Comparison of ENCODE assay signal across 1 cellular context in genomic region chr19:44113138-44113783, GRCh38.
TF ChIP-seq lines count a peak whose summit lies in the region.

TSS of gene ZNF225 (plus strand) at chr19:44113399. CDS start at chr19:44115828, 2,429 bp downstream.

TF ChIP-seq in HEK293, 187 proteins besides CTCF, POLR2A, EP300 and RAD21 (continued from another document):
- peak; percentile 90 for TF ChIP-seq ZNF518A (tag by site-specific recombination; conservative IDR thresholded peaks at IDR 0.05; ENCODE audit: low read depth)
- no peak for TF ChIP-seq ZNF221 (tag by site-specific recombination; IDR thresholded peaks at IDR 0.05; ENCODE audit: borderline replicate concordance)
- no peak for TF ChIP-seq ZNF248 (tag by site-specific recombination; IDR thresholded peaks at IDR 0.05)
- TF ChIP-seq ZNF544 (tag by site-specific recombination; IDR thresholded peaks at IDR 0.05), result no peak
- peak; percentile 90 for TF ChIP-seq KLF8 (tag by site-specific recombination; IDR thresholded peaks at IDR 0.05)
- peak; percentile 100 for TF ChIP-seq ZBTB17 (tag by site-specific recombination; IDR thresholded peaks at IDR 0.05)
- TF ChIP-seq ZSCAN30 (tag by site-specific recombination; IDR thresholded peaks at IDR 0.05), result peak; percentile 41; the same call in 1 of the 2 replicates
- peak; percentile 18; the same call in 1 of the 2 replicates for TF ChIP-seq KLF10 (tag by site-specific recombination; IDR thresholded peaks at IDR 0.05)
- peak; percentile 87 for TF ChIP-seq ZNF629 (tag by site-specific recombination; IDR thresholded peaks at IDR 0.05)
- TF ChIP-seq KLF16 (tag by site-specific recombination; IDR thresholded peaks at IDR 0.05), result peak; percentile 47; the same call in 1 of the 2 replicates
- TF ChIP-seq SALL2 (tag by site-specific recombination; IDR thresholded peaks at IDR 0.05; ENCODE audit: borderline replicate concordance), result no peak
- peak; percentile 74 for TF ChIP-seq YY2 (tag by site-specific recombination; IDR thresholded peaks at IDR 0.05)
- TF ChIP-seq KLF17 (tag by site-specific recombination; IDR thresholded peaks at IDR 0.05), result no peak; the same call in 1 of the 2 replicates
- peak; percentile 77; the same call in 1 of the 2 replicates for TF ChIP-seq YY1 (tag by site-specific recombination; IDR thresholded peaks at IDR 0.05)
- peak; percentile 47 for TF ChIP-seq ZBTB8A (tag by site-specific recombination; IDR thresholded peaks at IDR 0.05)
- no peak for TF ChIP-seq ZNF707 (tag by site-specific recombination; IDR thresholded peaks at IDR 0.05)
- no peak; the same call in 1 of the 2 replicates for TF ChIP-seq ZNF777 (tag by site-specific recombination; IDR thresholded peaks at IDR 0.05; ENCODE audit: borderline replicate concordance)
- TF ChIP-seq SCRT2 (tag by site-specific recombination; IDR thresholded peaks at IDR 0.05), result peak; percentile 100
- TF ChIP-seq TCF7L2 (IDR thresholded peaks at IDR 0.05; ENCODE audit: borderline replicate concordance, low read depth, low read length), result no peak
- TF ChIP-seq ZNF610 (tag by site-specific recombination; IDR thresholded peaks at IDR 0.05; ENCODE audit: borderline replicate concordance), result peak; percentile 93
- TF ChIP-seq ZNF639 (tag by site-specific recombination; IDR thresholded peaks at IDR 0.05), result peak; percentile 87; the same call in 1 of the 2 replicates
- TF ChIP-seq ZNF175 (tag by site-specific recombination; IDR thresholded peaks at IDR 0.05), result no peak
- peak; percentile 100; the same call in 1 of the 2 replicates for TF ChIP-seq IKZF3 (tag by site-specific recombination; IDR thresholded peaks at IDR 0.05)
- TF ChIP-seq ZNF843 (tag by site-specific recombination; IDR thresholded peaks at IDR 0.05), result 0 out of 2 replicates have a peak, but pooled peaks have one; percentile 23
- TF ChIP-seq ZNF391 (tag by site-specific recombination; IDR thresholded peaks at IDR 0.05; ENCODE audit: borderline replicate concordance, low read depth), result peak; percentile 76; the same call in 1 of the 2 replicates
- peak; percentile 99 for TF ChIP-seq ZNF121 (tag by site-specific recombination; IDR thresholded peaks at IDR 0.05)
- no peak for TF ChIP-seq ZNF114 (tag by site-specific recombination; IDR thresholded peaks at IDR 0.05)
- TF ChIP-seq ZBTB48 (tag by site-specific recombination; IDR thresholded peaks at IDR 0.05), result peak; percentile 90; the same call in 1 of the 2 replicates
- TF ChIP-seq ZNF16 (tag by site-specific recombination; IDR thresholded peaks at IDR 0.05; ENCODE audit: low read depth), result no peak
- peak; percentile 95 for TF ChIP-seq BCL11B (tag by site-specific recombination; IDR thresholded peaks at IDR 0.05; ENCODE audit: low read depth)
- TF ChIP-seq ZNF24 (tag by site-specific recombination; IDR thresholded peaks at IDR 0.05), result peak; percentile 87; the same call in 1 of the 2 replicates
- TF ChIP-seq BCL11A (tag by site-specific recombination; IDR thresholded peaks at IDR 0.05; ENCODE audit: low read depth), result peak; percentile 97
- TF ChIP-seq ZNF692 (tag by site-specific recombination; IDR thresholded peaks at IDR 0.05), result peak; percentile 78
- peak; percentile 98 for TF ChIP-seq ZNF580 (tag by site-specific recombination; IDR thresholded peaks at IDR 0.05)
- peak; percentile 97 for TF ChIP-seq ZNF2 (tag by site-specific recombination; IDR thresholded peaks at IDR 0.05)
- 0 out of 2 replicates have a peak, but pooled peaks have one; percentile 49 for TF ChIP-seq ZNF169 (tag by site-specific recombination; IDR thresholded peaks at IDR 0.05)
- TF ChIP-seq ZBTB6 (tag by site-specific recombination; IDR thresholded peaks at IDR 0.05), result peak; percentile 95
- TF ChIP-seq ZNF660 (tag by site-specific recombination; IDR thresholded peaks at IDR 0.05), result peak; percentile 88
- peak; percentile 27; the same call in 1 of the 2 replicates for TF ChIP-seq ZNF558 (tag by site-specific recombination; IDR thresholded peaks at IDR 0.05)
- TF ChIP-seq GLIS1 (tag by site-specific recombination; IDR thresholded peaks at IDR 0.05), result peak; percentile 76; the same call in 1 of the 2 replicates
- no peak for TF ChIP-seq ZFP3 (tag by site-specific recombination; IDR thresholded peaks at IDR 0.05; ENCODE audit: low read depth)
- TF ChIP-seq MZF1 (tag by site-specific recombination; IDR thresholded peaks at IDR 0.05; ENCODE audit: borderline replicate concordance), result peak; percentile 30
- TF ChIP-seq ZBTB21 (tag by site-specific recombination; IDR thresholded peaks at IDR 0.05), result peak; percentile 73
- peak; percentile 53 for TF ChIP-seq ZBTB26 (tag by site-specific recombination; optimal IDR thresholded peaks at IDR 0.05)
- no peak; the same call in 1 of the 2 replicates for TF ChIP-seq KLF9 (tag by site-specific recombination; IDR thresholded peaks at IDR 0.05; ENCODE audit: low read depth)
- TF ChIP-seq ZNF654 (tag by site-specific recombination; IDR thresholded peaks at IDR 0.05; ENCODE audit: low read depth), result peak; percentile 6; the same call in 1 of the 2 replicates
- TF ChIP-seq ZNF223 (tag by site-specific recombination; IDR thresholded peaks at IDR 0.05), result 0 out of 2 replicates have a peak, but pooled peaks have one; percentile 58
- peak; percentile 80 for TF ChIP-seq ZBTB44 (tag by site-specific recombination; IDR thresholded peaks at IDR 0.05)
- TF ChIP-seq SP2 (tag by site-specific recombination; IDR thresholded peaks at IDR 0.05), result peak; percentile 68
- peak; percentile 98 for TF ChIP-seq ZXDB (tag by site-specific recombination; IDR thresholded peaks at IDR 0.05)
